Comparison of ENCODE assay signal across 8 cellular contexts in genomic region chr15:40511093-40511471, GRCh38. TPM values are rescaled to one million over a fixed set of nuclear protein-coding genes. Genes with fewer than 3 reads are reported as not detected.
DNase-seq lines count a peak whose midpoint lies in the region; ATAC-seq and TF ChIP-seq lines count a peak whose summit lies in the region.

No MANE protein-coding gene starts in this region.

- DNase-seq in body of pancreas (peak in 3 of 4 donors; percentile 14 to 16 (median 15)), left lung (no peak), DMS 273 treated with DMSO at 0.1 percent for 48 hours (lab: John Stamatoyannopoulos, UW) (no peak), HT-29 (ENCODE audit: low spot score) (no peak)

- no peak overlapping the region for H3K27ac ChIP-seq in HUES64 (ENCODE audit: low read depth, low read length)
- H3K27ac ChIP-seq in body of pancreas: peak overlapping the region in 3 of 4 donors; percentile 35 to 62 (median 35)
- no peak overlapping the region for H3K27ac ChIP-seq in left lung
- H3K27ac ChIP-seq in thymus (ENCODE audit: low read depth): no peak overlapping the region

- intact Hi-C loops in body of pancreas (cut with DNase I): no loop called here
- intact Hi-C loops in left lung (cut with DNase I): no loop called here

- H3K9me3 ChIP-seq in HUES64 (ENCODE audit: insufficient read depth, low read depth, low read length): no peaks in the 10 kb centered on the region
- no peaks in the 10 kb centered on the region for H3K9me3 ChIP-seq in body of pancreas
- H3K9me3 ChIP-seq in left lung: no peaks in the 10 kb centered on the region
- no peaks in the 10 kb centered on the region for H3K9me3 ChIP-seq in thymus (ENCODE audit: control insufficient read depth)

- H3K36me3 ChIP-seq in HUES64 (ENCODE audit: insufficient read depth, low read length) (no peaks in the 10 kb centered on the region), body of pancreas (replicated peaks in 1 of 2; ENCODE audit: insufficient read depth in 1 of 2, low read depth in 2 of 2) (no peaks in the 10 kb centered on the region), left lung (no peaks in the 10 kb centered on the region), thymus (ENCODE audit: control insufficient read depth, insufficient read depth) (no peaks in the 10 kb centered on the region)

- 26% methylated on average over 20 of the region's 22 CpGs for WGBS in HUES64
- 20 to 42% methylated on average over 15 to 22 of the region's 22 CpGs for WGBS in body of pancreas, 2 donors
- WGBS in thymus: 13% methylated on average over 22 of the region's 22 CpGs

- no peak for TF ChIP-seq POLR2A in body of pancreas (IDR thresholded peaks at IDR 0.05)

- no peak for TF ChIP-seq CTCF in body of pancreas (IDR thresholded peaks at IDR 0.05)
- no peak for TF ChIP-seq CTCF in left lung (IDR thresholded peaks at IDR 0.05)

- H3K4me3 ChIP-seq in HUES64 (ENCODE audit: low read length) (peak overlapping the region; percentile 64), body of pancreas (peak overlapping the region; percentile 18 to 22), left lung (peak overlapping the region; percentile 37 to 47), thymus (ENCODE audit: low read length) (peak overlapping the region; percentile 30)

- peaks cover 71% of the 10 kb centered on the region for H3K27me3 ChIP-seq in HUES64 (ENCODE audit: insufficient read depth, low read length)
- H3K27me3 ChIP-seq in body of pancreas: no peaks in the 10 kb centered on the region
- peaks cover 0 to 61% of the 10 kb centered on the region in 2 donors for H3K27me3 ChIP-seq in left lung
- H3K27me3 ChIP-seq in thymus (ENCODE audit: control insufficient read depth, insufficient read depth): peaks cover 38% of the 10 kb centered on the region

- ATAC-seq in GM18868 (IDR thresholded peaks at IDR 0.05; ENCODE audit: unreplicated experiment): peak; percentile 39
- ATAC-seq in body of pancreas: peak; percentile 15
- peak; percentile 12 for ATAC-seq in left lung
- ATAC-seq in GM19035 (IDR thresholded peaks at IDR 0.05; ENCODE audit: unreplicated experiment): no peak

- peak overlapping the region; percentile 64 for H3K9ac ChIP-seq in HUES64 (ENCODE audit: low read depth, low read length)

- H3K4me1 ChIP-seq in HUES64 (ENCODE audit: insufficient read depth, low read length): peaks cover 11% of the 10 kb centered on the region
- peaks cover 24% of the 10 kb centered on the region for H3K4me1 ChIP-seq in body of pancreas
- H3K4me1 ChIP-seq in left lung: peaks cover 6 to 25% of the 10 kb centered on the region in 2 donors
- H3K4me1 ChIP-seq in thymus (ENCODE audit: control insufficient read depth, insufficient read depth, low read length): peaks cover 7% of the 10 kb centered on the region

RNA-seq across cellular contexts. Expression of gene CHST14, which starts 40.3 kb away (rescaled TPM):
- 15.0 TPM for polyA plus RNA-seq in HUES64 (2013, experiment 1 of 2)
- 18.5 TPM for polyA plus RNA-seq in HUES64 (2013, experiment 2 of 2)
- total RNA-seq in body of pancreas (1 to 10 TPM; 4.7 to 8.6 TPM), left lung (10 to 100 TPM; 15.1 to 20.2 TPM)
- polyA plus RNA-seq in thymus: 11.9 TPM
- total RNA-seq in HT-29 (2014; rRNA removed; shearing (Covaris generic)): 8.6 and 9.0 TPM in 2 replicates

RNA-seq across cellular contexts. Expression of gene CCDC32, which starts 53.8 kb away (rescaled TPM):
- 14.7 TPM for polyA plus RNA-seq in HUES64 (2013, experiment 1 of 2)
- 10.5 TPM for polyA plus RNA-seq in HUES64 (2013, experiment 2 of 2)
- total RNA-seq in body of pancreas: 10 to 100 TPM in 1 of 2 donors, 1 to 10 TPM in 1; 7.6 to 21.0 TPM
- 10 to 100 TPM; 19.4 to 29.5 TPM for total RNA-seq in left lung
- 39.2 TPM for polyA plus RNA-seq in thymus
- total RNA-seq in HT-29 (2014; rRNA removed; shearing (Covaris generic)): 19.6 and 21.7 TPM in 2 replicates

RNA-seq across cellular contexts. Expression of gene RPUSD2, which starts 58.0 kb away (rescaled TPM):
- polyA plus RNA-seq in HUES64 (2013, experiment 1 of 2): 14.3 TPM
- polyA plus RNA-seq in HUES64 (2013, experiment 2 of 2): 14.8 TPM
- total RNA-seq in body of pancreas (1 to 10 TPM; 3.1 to 7.3 TPM), left lung (1 to 10 TPM; 5.8 to 6.6 TPM)
- 15.2 TPM for polyA plus RNA-seq in thymus
- 26.7 and 38.7 TPM in 2 replicates for total RNA-seq in HT-29 (2014; rRNA removed; shearing (Covaris generic))

Comparison
In these comparisons a context has a peak if more than half of its experiments do, and no peak if none do; other contexts are left out.
1. H3K27ac ChIP-seq: peak in body of pancreas (3 of 4); none in HUES64 (single experiment), left lung (0 of 2) and thymus (single experiment).
2. DNase-seq: peak in body of pancreas (3 of 4); none in left lung (0 of 2), DMS 273 treated with DMSO at 0.1 percent for 48 hours (single experiment) and HT-29 (single experiment).
3. Peak in every context shown above with its lines, with median percentiles within 50 percentile points of each other: H3K4me3 ChIP-seq.